In the genomic region with DNA sequence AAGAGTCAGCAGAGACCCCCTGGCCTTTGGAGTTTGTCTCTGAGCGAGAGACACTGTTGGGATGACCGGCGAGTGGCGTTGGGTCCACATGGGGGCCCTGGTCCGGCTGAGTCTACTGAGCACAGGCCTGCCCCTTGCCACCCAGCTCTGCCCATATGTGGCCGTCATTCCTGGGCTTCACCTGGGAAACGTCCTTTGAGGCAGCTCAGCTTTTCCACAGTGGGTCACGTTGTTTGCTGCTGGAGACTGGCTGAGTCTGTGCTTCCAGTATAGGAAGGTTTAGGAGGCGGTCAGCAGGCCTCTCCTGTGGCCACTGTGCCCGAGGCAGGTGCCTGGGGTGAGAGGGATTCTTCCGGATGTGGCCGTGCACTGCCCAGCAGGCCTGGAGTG, we compare ENCODE assay signal across 10 cellular contexts. TPM values are rescaled to one million over a fixed set of nuclear protein-coding genes. Genes with fewer than 3 reads are reported as not detected.
A peak's percentile ranks its signal among the peaks of the same experiment; 100 is the strongest.
DNase-seq lines count a peak whose midpoint lies in the region; ATAC-seq, FAIRE-seq and TF ChIP-seq lines count a peak whose summit lies in the region.
"Had no signal": no experiment of that assay in that cellular context is flagged by ENCODE, and none has a peak within 500 bp of the region (broad histone marks: within the 10 kb centered on the region; RNA-seq: fewer than 3 reads in every experiment).

No MANE protein-coding gene starts in this region.

- no peaks in the 10 kb centered on the region for H3K36me3 Mint-ChIP-seq in CD4-positive, CD25-positive, alpha-beta regulatory T cell

- H3K27ac Mint-ChIP-seq in CD4-positive, CD25-positive, alpha-beta regulatory T cell: peak overlapping the region; percentile 95 to 99 (median 96)

- intact Hi-C loops in breast epithelium (cut with DNase I; ENCODE audit: low total_unique reads): no loop called here

- H3K9me2 ChIP-seq in Loucy (replicated peaks; ENCODE audit: low read depth, low read length): no peaks in the 10 kb centered on the region

- H3K36me3 ChIP-seq in CD4-positive, CD25-positive, alpha-beta regulatory T cell (ENCODE audit: control insufficient read depth, insufficient read depth, low read length): no peaks in the 10 kb centered on the region
- H3K36me3 ChIP-seq in Loucy (ENCODE audit: insufficient read depth, low read length) (no peaks in the 10 kb centered on the region), breast epithelium (no peaks in the 10 kb centered on the region), neutrophil (peaks cover 26% of the 10 kb centered on the region)

- no peaks in the 10 kb centered on the region for H3K9me3 ChIP-seq in CD4-positive, CD25-positive, alpha-beta regulatory T cell (ENCODE audit: control insufficient read depth in 2 of 2, low read length in 2 of 2)
- H3K9me3 ChIP-seq in Loucy (ENCODE audit: insufficient read depth, low read depth, low read length) (no peaks in the 10 kb centered on the region), breast epithelium (no peaks in the 10 kb centered on the region), neutrophil (no peaks in the 10 kb centered on the region)

- no peak overlapping the region for H2AFZ ChIP-seq in Loucy (ENCODE audit: low read length)

- peaks cover 13% of the 10 kb centered on the region for H3F3A ChIP-seq in Loucy (ENCODE audit: low read depth)

- peaks cover 71% of the 10 kb centered on the region for H3K4me1 ChIP-seq in CD4-positive, CD25-positive, alpha-beta regulatory T cell (ENCODE audit: control insufficient read depth, insufficient read depth, low read length, poor library complexity, severe bottlenecking)
- H3K4me1 ChIP-seq in Loucy (ENCODE audit: insufficient read depth, low read length, poor library complexity, severe bottlenecking): peaks cover 77% of the 10 kb centered on the region
- peaks cover 14 to 15% of the 10 kb centered on the region in 2 donors for H3K4me1 ChIP-seq in breast epithelium
- H3K4me1 ChIP-seq in neutrophil (ENCODE audit: control insufficient read depth in 1 of 2, insufficient read depth in 1 of 2, low read depth in 1 of 2, low read length in 1 of 2): peaks cover 71 to 73% of the 10 kb centered on the region in 2 experiments

- TF ChIP-seq CTCF in Loucy (conservative IDR thresholded peaks at IDR 0.05; ENCODE audit: low read length) (no peak), breast epithelium (IDR thresholded peaks at IDR 0.05) (no peak), neutrophil (IDR thresholded peaks at IDR 0.05) (no peak)

- no peak for FAIRE-seq in GM19239 (lab: Jason Lieb, UNC)
- FAIRE-seq: kidney had no signal

- peak overlapping the region; percentile 83 to 92 (median 86) for H3K4me3 Mint-ChIP-seq in CD4-positive, CD25-positive, alpha-beta regulatory T cell

- no peaks in the 10 kb centered on the region for H4K20me1 ChIP-seq in Loucy (ENCODE audit: insufficient read depth, low read length, poor library complexity, severe bottlenecking)

- no peaks in the 10 kb centered on the region for H3K9me3 Mint-ChIP-seq in CD4-positive, CD25-positive, alpha-beta regulatory T cell

- H3K27me3 ChIP-seq in CD4-positive, CD25-positive, alpha-beta regulatory T cell (ENCODE audit: control insufficient read depth, insufficient read depth, low read length): no peaks in the 10 kb centered on the region
- no peaks in the 10 kb centered on the region for H3K27me3 ChIP-seq in Loucy (ENCODE audit: insufficient read depth, low read length, poor library complexity, severe bottlenecking)
- no peaks in the 10 kb centered on the region for H3K27me3 ChIP-seq in breast epithelium
- peaks cover 30% of the 10 kb centered on the region for H3K27me3 ChIP-seq in neutrophil

- H3K4me3 ChIP-seq in CD4-positive, CD25-positive, alpha-beta regulatory T cell (ENCODE audit: low read depth, low read length): peak overlapping the region; percentile 26
- peak overlapping the region; percentile 67 for H3K4me3 ChIP-seq in Loucy (ENCODE audit: low read length, poor library complexity, severe bottlenecking)
- H3K4me3 ChIP-seq in breast epithelium: no peak overlapping the region
- H3K4me3 ChIP-seq in neutrophil (ENCODE audit: low read depth in 1 of 2, low read length in 1 of 2): peak overlapping the region; percentile 53 to 58

- H3K27ac ChIP-seq in CD4-positive, CD25-positive, alpha-beta regulatory T cell (ENCODE audit: insufficient read depth, low read length, poor library complexity, severe bottlenecking): peak overlapping the region; percentile 75
- H3K27ac ChIP-seq in breast epithelium (peak overlapping the region; percentile 84 to 89), neutrophil (peak overlapping the region; percentile 94)

- H3K4me2 ChIP-seq in Loucy (ENCODE audit: low read depth, low read length, poor library complexity, severe bottlenecking): peak overlapping the region; percentile 80

- no peak for DNase-seq in CD4-positive, CD25-positive, alpha-beta regulatory T cell
- no peak for DNase-seq in breast epithelium (ENCODE audit: low spot score in 2 of 2)
- no peak for DNase-seq in left lobe of liver (ENCODE audit: low spot score)
- DNase-seq in GM19239 (ENCODE audit: insufficient read length, low spot score): no peak
- DNase-seq in NCI-H2107 treated with DMSO at 0.1 percent for 48 hours (lab: John Stamatoyannopoulos, UW; ENCODE audit: unreplicated experiment): no peak

- H3K4me1 Mint-ChIP-seq in CD4-positive, CD25-positive, alpha-beta regulatory T cell: peaks cover 0 to 68% (median 22%) of the 10 kb centered on the region in 4 donors

- H3K79me2 ChIP-seq in Loucy (ENCODE audit: insufficient read depth, low read length): no peaks in the 10 kb centered on the region

- no peaks in the 10 kb centered on the region for H3K27me3 Mint-ChIP-seq in CD4-positive, CD25-positive, alpha-beta regulatory T cell

- peak overlapping the region; percentile 61 for H3K9ac ChIP-seq in Loucy (ENCODE audit: low read depth, low read length, poor library complexity, severe bottlenecking)

- no peak for ATAC-seq in CD4-positive, CD25-positive, alpha-beta regulatory T cell (ENCODE audit: low read depth in 2 of 2)
- no peak for ATAC-seq in HG02970 (IDR thresholded peaks at IDR 0.05; ENCODE audit: low FRiP score, unreplicated experiment)
- no peak for ATAC-seq in left lobe of liver

- TF ChIP-seq POLR2A in breast epithelium (IDR thresholded peaks at IDR 0.05): no peak

RNA-seq across cellular contexts. Expression of gene ADAM8, which starts 17.1 kb away (rescaled TPM):
- total RNA-seq in CD4-positive, CD25-positive, alpha-beta regulatory T cell: 148 TPM
- polyA plus RNA-seq in CD4-positive, CD25-positive, alpha-beta regulatory T cell: 10 to 100 TPM; 33.4 to 62.6 (median 49.8) TPM
- total RNA-seq in breast epithelium: 1 to 10 TPM; 4.6 to 6.6 (median 5.0) TPM
- 7.4 TPM for total RNA-seq in left lobe of liver

RNA-seq across cellular contexts. Expression of gene VENTX, which starts 21.9 kb away (rescaled TPM):
- not detected for total RNA-seq in CD4-positive, CD25-positive, alpha-beta regulatory T cell
- not detected for polyA plus RNA-seq in CD4-positive, CD25-positive, alpha-beta regulatory T cell
- 1 to 10 TPM in 1 of 3 donors, under 1 TPM in 2; 0.33 to 4.6 (median 0.73) TPM for total RNA-seq in breast epithelium
- 0.15 TPM for total RNA-seq in left lobe of liver
- total RNA-seq: activated CD8-positive, alpha-beta memory T cell treated with anti-CD3 and anti-CD28 coated beads for 36 hours had no signal

RNA-seq across cellular contexts. Expression of gene UTF1, which starts 29.6 kb away (rescaled TPM):
- not detected for total RNA-seq in CD4-positive, CD25-positive, alpha-beta regulatory T cell
- polyA plus RNA-seq in CD4-positive, CD25-positive, alpha-beta regulatory T cell: not detected
- total RNA-seq in breast epithelium (not detected), left lobe of liver (not detected)
- total RNA-seq: activated CD8-positive, alpha-beta memory T cell treated with anti-CD3 and anti-CD28 coated beads for 36 hours; kidney had no signal

RNA-seq across cellular contexts. Expression of gene TUBGCP2, which starts 49.1 kb away (rescaled TPM):
- total RNA-seq in CD4-positive, CD25-positive, alpha-beta regulatory T cell: 73.8 TPM
- polyA plus RNA-seq in CD4-positive, CD25-positive, alpha-beta regulatory T cell: 10 to 100 TPM; 23.5 to 31.8 (median 28.1) TPM
- 10 to 100 TPM; 33.6 to 40.0 (median 39.5) TPM for total RNA-seq in breast epithelium
- 25.7 TPM for total RNA-seq in left lobe of liver

RNA-seq across cellular contexts. Expression of gene ZNF511, which starts 49.1 kb away (rescaled TPM):
- total RNA-seq in CD4-positive, CD25-positive, alpha-beta regulatory T cell: 29.1 TPM
- polyA plus RNA-seq in CD4-positive, CD25-positive, alpha-beta regulatory T cell: 10 to 100 TPM; 67.5 to 96.4 (median 78.7) TPM
- total RNA-seq in breast epithelium (10 to 100 TPM; 27.4 to 33.2 (median 32.1) TPM), left lobe of liver (30.2 TPM)

Comparison
In these comparisons a context has a peak if more than half of its experiments do, and no peak if none do; other contexts are left out.
1. H3K4me3 ChIP-seq: peak in CD4-positive, CD25-positive, alpha-beta regulatory T cell (single experiment), Loucy (single experiment) and neutrophil (2 of 2); none in breast epithelium (0 of 3).
2. RNA of gene ADAM8, which starts 17.1 kb away (total RNA-seq): 148 TPM in CD4-positive, CD25-positive, alpha-beta regulatory T cell (single experiment); 7.4 TPM in left lobe of liver (single experiment) and 4.6 to 6.6 TPM in breast epithelium; every median in the first group is over 10 times any median in the second.
3. Peak in every context shown above with its lines, with median percentiles within 50 percentile points of each other: H3K27ac ChIP-seq.